In the genomic region with DNA sequence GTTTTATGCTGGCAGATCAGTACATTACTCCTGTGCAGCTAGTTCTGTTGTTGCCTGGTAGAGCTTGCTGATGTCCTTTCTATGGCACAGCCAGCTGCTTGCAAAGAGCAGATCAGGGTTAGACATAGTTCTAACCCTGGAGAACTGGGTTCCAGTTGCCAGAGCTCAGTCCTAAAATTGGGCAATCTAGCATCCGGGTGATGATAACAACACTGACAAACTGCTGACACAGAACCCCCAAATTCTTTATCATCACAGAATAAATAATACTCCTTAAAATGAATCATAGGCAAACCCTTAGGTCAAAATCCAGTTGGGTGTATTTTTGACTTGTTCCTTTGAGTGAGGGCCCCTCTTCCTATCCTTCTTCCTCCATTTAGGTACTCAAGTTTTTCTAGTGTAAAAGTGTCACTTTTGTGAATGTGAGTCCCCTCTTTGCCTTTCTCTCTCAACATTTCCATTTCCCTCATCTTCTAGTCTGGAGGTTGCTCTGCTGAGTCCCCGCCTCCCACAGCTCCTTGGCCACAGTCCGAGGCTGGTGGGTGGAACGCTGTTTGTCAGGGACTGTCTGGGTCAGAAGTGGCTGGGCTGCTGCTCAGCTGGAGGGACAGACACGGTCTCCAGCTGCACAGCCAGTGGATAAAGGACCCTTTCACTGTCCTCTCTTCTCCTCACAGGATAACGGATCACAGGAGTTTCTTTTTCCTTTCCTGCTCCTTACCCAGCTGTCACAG, we compare ENCODE assay signal across 11 cellular contexts.
A peak's percentile ranks its signal among the peaks of the same experiment; 100 is the strongest.
DNase-seq lines count a peak whose midpoint lies in the region; ATAC-seq and TF ChIP-seq lines count a peak whose summit lies in the region.
"Had no signal": no experiment of that assay in that cellular context is flagged by ENCODE, and none has a peak within 500 bp of the region (broad histone marks: within the 10 kb centered on the region; RNA-seq: fewer than 3 reads in every experiment).

No MANE protein-coding gene starts in this region.

- in situ Hi-C loops in G401 (cut with HindIII; ENCODE audit: low sequenced_read_pairs): no loop called here

- TF ChIP-seq CTCF in heart right ventricle (IDR thresholded peaks at IDR 0.05): no peak

- whole genome bisulfite sequencing in heart right ventricle, 2 donors: 15 to 18% methylated on average over 6 of the region's 6 CpGs

- H3K27ac ChIP-seq in angular gyrus (ENCODE audit: low read depth, low read length): peak overlapping the region; percentile 55
- peak overlapping the region; percentile 58 to 87 (median 74) for H3K27ac ChIP-seq in heart right ventricle

- H3K4me1 ChIP-seq in heart right ventricle: peaks cover 0 to 31% (median 6%) of the 10 kb centered on the region in 9 donors

- peak; percentile 22 for DNase-seq in G401 (ENCODE audit: low spot score)
- peak; percentile 84 to 88 for DNase-seq in heart right ventricle
- peak; percentile 95 for DNase-seq in posterior vena cava (ENCODE audit: low spot score)
- no peak for DNase-seq in NCI-H2171 (lab: John Stamatoyannopoulos, UW)
- DNase-seq in activated T-cell treated with anti-CD3 and anti-CD28 coated beads, Interleukin-2, amount 50 U/mL, for 48 hours: no peak
- DNase-seq in NCI-H524 treated with DMSO at 0.1 percent for 48 hours (lab: John Stamatoyannopoulos, UW): no peak
- DNase-seq: stimulated activated naive CD4-positive, alpha-beta T cell; T-cell had no signal

- no peaks in the 10 kb centered on the region for H3K36me3 ChIP-seq in heart right ventricle

- ATAC-seq in heart right ventricle: peak; percentile 93 to 98 (median 98)
- ATAC-seq in HG03571 (IDR thresholded peaks at IDR 0.05; ENCODE audit: unreplicated experiment): no peak
- ATAC-seq: T-cell had no signal

- intact Hi-C loops in heart right ventricle (cut with DNase I) (loop anchor here in 1 of 10 donors (10.0 kb wide), 1 partner anchor 91 kb away; the partner anchor contains the start of gene RASGEF1B), posterior vena cava (cut with DNase I) (no loop called here)

- no peaks in the 10 kb centered on the region for H3K9me3 ChIP-seq in heart right ventricle
- H3K9me3 ChIP-seq: Caco-2 had no signal

- peak overlapping the region in 8 of 10 donors; percentile 10 to 42 (median 30) for H3K4me3 ChIP-seq in heart right ventricle

- H3K27me3 ChIP-seq in heart right ventricle: no peaks in the 10 kb centered on the region

Comparison
In these comparisons a context has a peak if more than half of its experiments do, and no peak if none do; other contexts are left out.
1. DNase-seq: peak in G401 (single experiment), heart right ventricle (2 of 2) and posterior vena cava (single experiment); none in NCI-H2171 (single experiment), activated T-cell treated with anti-CD3 and anti-CD28 coated beads, Interleukin-2, amount 50 U/mL, for 48 hours (0 of 2) and NCI-H524 treated with DMSO at 0.1 percent for 48 hours (single experiment).